Comparison of ENCODE assay signal across 1 cellular context in genomic region chr1:202692959-202693555, GRCh38.
TF ChIP-seq lines count a peak whose summit lies in the region.

No MANE protein-coding gene starts in this region.

TF ChIP-seq in GM12878, 131 proteins besides CTCF, POLR2A, EP300 and RAD21 (continued from another document):
- TF ChIP-seq, protein P1, sequence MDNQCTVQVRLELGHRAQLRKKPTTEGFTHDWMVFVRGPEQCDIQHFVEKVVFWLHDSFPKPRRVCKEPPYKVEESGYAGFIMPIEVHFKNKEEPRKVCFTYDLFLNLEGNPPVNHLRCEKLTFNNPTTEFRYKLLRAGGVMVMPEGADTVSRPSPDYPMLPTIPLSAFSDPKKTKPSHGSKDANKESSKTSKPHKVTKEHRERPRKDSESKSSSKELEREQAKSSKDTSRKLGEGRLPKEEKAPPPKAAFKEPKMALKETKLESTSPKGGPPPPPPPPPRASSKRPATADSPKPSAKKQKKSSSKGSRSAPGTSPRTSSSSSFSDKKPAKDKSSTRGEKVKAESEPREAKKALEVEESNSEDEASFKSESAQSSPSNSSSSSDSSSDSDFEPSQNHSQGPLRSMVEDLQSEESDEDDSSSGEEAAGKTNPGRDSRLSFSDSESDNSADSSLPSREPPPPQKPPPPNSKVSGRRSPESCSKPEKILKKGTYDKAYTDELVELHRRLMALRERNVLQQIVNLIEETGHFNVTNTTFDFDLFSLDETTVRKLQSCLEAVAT (IDR thresholded peaks at IDR 0.05), result peak; percentile 68; the same call in 1 of the 2 replicates
- TF ChIP-seq RCOR1 (conservative IDR thresholded peaks at IDR 0.05; ENCODE audit: low read depth, low read length) (0 out of 2 replicates have a peak, but pooled peaks have one; percentile 85), RAD51 (IDR thresholded peaks at IDR 0.05) (no peak), SP1 (IDR thresholded peaks at IDR 0.05; ENCODE audit: low read depth, low read length) (no peak), YY1 (IDR thresholded peaks at IDR 0.05; ENCODE audit: low read depth, low read length) (0 out of 2 replicates have a peak, but pooled peaks have one; percentile 43)
- TF ChIP-seq, protein P2, sequence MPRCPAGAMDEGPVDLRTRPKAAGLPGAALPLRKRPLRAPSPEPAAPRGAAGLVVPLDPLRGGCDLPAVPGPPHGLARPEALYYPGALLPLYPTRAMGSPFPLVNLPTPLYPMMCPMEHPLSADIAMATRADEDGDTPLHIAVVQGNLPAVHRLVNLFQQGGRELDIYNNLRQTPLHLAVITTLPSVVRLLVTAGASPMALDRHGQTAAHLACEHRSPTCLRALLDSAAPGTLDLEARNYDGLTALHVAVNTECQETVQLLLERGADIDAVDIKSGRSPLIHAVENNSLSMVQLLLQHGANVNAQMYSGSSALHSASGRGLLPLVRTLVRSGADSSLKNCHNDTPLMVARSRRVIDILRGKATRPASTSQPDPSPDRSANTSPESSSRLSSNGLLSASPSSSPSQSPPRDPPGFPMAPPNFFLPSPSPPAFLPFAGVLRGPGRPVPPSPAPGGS (IDR thresholded peaks at IDR 0.05; ENCODE audit: borderline replicate concordance, insufficient read depth, low read depth, low read length, poor library complexity, severe bottlenecking), result no peak
